In the genomic region with DNA sequence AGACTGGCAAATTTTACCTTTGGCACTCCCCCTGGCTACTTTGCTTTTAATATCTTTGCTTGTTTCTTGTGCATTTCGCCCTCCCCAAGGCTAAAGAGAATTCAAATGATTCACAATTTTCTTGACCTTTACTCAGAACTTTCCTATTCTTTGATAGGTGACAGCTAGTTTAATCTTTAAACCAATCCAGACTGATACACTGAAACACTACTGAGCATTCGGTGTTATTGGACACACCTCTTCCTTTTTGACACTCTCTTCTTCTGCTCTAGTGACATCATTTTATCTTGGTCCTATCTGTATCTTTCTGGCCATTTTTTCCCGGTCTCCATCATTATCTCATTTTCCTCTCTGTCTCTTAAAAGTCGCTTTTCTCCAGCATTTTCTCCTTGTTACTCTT, we compare ENCODE assay signal across 22 cellular contexts.
DNase-seq lines count a peak whose midpoint lies in the region; ATAC-seq, FAIRE-seq and TF ChIP-seq lines count a peak whose summit lies in the region.
"Had no signal": no experiment of that assay in that cellular context is flagged by ENCODE, and none has a peak within 500 bp of the region (broad histone marks: within the 10 kb centered on the region; RNA-seq: fewer than 3 reads in every experiment).

No MANE protein-coding gene starts in this region.

- no peaks in the 10 kb centered on the region for H3K36me3 Mint-ChIP-seq in CD8-positive, alpha-beta T cell
- H3K36me3 Mint-ChIP-seq: CD14-positive monocyte; CD4-positive, alpha-beta memory T cell; CD4-positive, CD25-positive, alpha-beta regulatory T cell had no signal

- in situ Hi-C loops in HepG2 (cut with HindIII; ENCODE audit: extremely low pct_ligation_motif_present, low pct_unique_long_range_greater_than_20kb) = no loop called here

- H4K20me1 ChIP-seq in HepG2 (ENCODE audit: insufficient read depth, low read length) (no peaks in the 10 kb centered on the region), OCI-LY7 (ENCODE audit: insufficient read depth, low read length) (no peaks in the 10 kb centered on the region)
- H4K20me1 ChIP-seq: BLaER1 had no signal

- no peak for TF ChIP-seq RAD21 in liver (IDR thresholded peaks at IDR 0.05)
- no peak for TF ChIP-seq RAD21 in HepG2 (CRISPR knock-in tag; IDR thresholded peaks at IDR 0.05)

- H3K4me3 ChIP-seq in liver (ENCODE audit: low read depth in 1 of 3, low read length in 3 of 3) (no peak overlapping the region), HepG2 (replicated peaks in 1 of 3; ENCODE audit: insufficient read depth in 1 of 3, low read depth in 2 of 3, low read length in 3 of 3) (no peak overlapping the region), OCI-LY7 (ENCODE audit: low read depth, low read length, poor library complexity, severe bottlenecking) (no peak overlapping the region), small intestine (ENCODE audit: low read depth in 1 of 2, low read length in 2 of 2) (no peak overlapping the region), testis (no peak overlapping the region)
- H3K4me3 ChIP-seq in CD8-positive, alpha-beta T cell (ENCODE audit: low read depth, low read length) = no peak overlapping the region
- H3K4me3 ChIP-seq: BLaER1 had no signal

- no peak for FAIRE-seq in HepG2 (lab: Jason Lieb, UNC)
- FAIRE-seq in small intestine (lab: Jason Lieb, UNC) = no peak
- FAIRE-seq: D721Med, G401.6, GM12891 had no signal

- H2AFZ ChIP-seq in HepG2 (ENCODE audit: low read length) = no peak overlapping the region
- 0 out of 2 replicates have a peak overlapping the region, but pooled peaks have one; percentile 46 for H2AFZ ChIP-seq in OCI-LY7 (ENCODE audit: low read length)

- H3K79me2 ChIP-seq in HepG2 (ENCODE audit: insufficient read depth, low read length) (no peaks in the 10 kb centered on the region), OCI-LY7 (ENCODE audit: insufficient read depth, low read depth, low read length) (no peaks in the 10 kb centered on the region)

- H3K4me1 ChIP-seq in liver (ENCODE audit: control insufficient read depth in 4 of 4, insufficient read depth in 4 of 4, low read length in 3 of 4) (peaks cover 0 to 26% (median 18%) of the 10 kb centered on the region in 4 donors), HepG2 (ENCODE audit: insufficient read depth, low read length) (no peaks in the 10 kb centered on the region), OCI-LY7 (ENCODE audit: insufficient read depth, low read length, poor library complexity, severe bottlenecking) (no peaks in the 10 kb centered on the region), small intestine (ENCODE audit: control insufficient read depth in 2 of 2, insufficient read depth in 1 of 2, low read depth in 1 of 2, low read length in 1 of 2) (no peaks in the 10 kb centered on the region), testis (no peaks in the 10 kb centered on the region)
- no peaks in the 10 kb centered on the region for H3K4me1 ChIP-seq in CD8-positive, alpha-beta T cell (ENCODE audit: insufficient read depth, low read length)
- H3K4me1 ChIP-seq: BE2C, BLaER1, Caco-2 had no signal

- BruUV-seq in HepG2 (replicated peaks; lab: Mats Ljungman, UMichigan) = no TSS peak
- no TSS peak for BruUV-seq in OCI-LY7 (replicated peaks; lab: Mats Ljungman, UMichigan)

- H3K9me3 ChIP-seq in liver (ENCODE audit: control insufficient read depth in 4 of 4, low read length in 3 of 4) = no peaks in the 10 kb centered on the region
- H3K9me3 ChIP-seq in HepG2 (ENCODE audit: low read length) = no peaks in the 10 kb centered on the region
- no peaks in the 10 kb centered on the region for H3K9me3 ChIP-seq in OCI-LY7 (ENCODE audit: low read length)
- no peaks in the 10 kb centered on the region for H3K9me3 ChIP-seq in small intestine (ENCODE audit: control insufficient read depth, low read depth)
- H3K9me3 ChIP-seq in testis = no peaks in the 10 kb centered on the region
- no peaks in the 10 kb centered on the region for H3K9me3 ChIP-seq in CD8-positive, alpha-beta T cell (ENCODE audit: low read length)
- H3K9me3 ChIP-seq: BE2C, BLaER1, Caco-2 had no signal

- TF ChIP-seq POLR2A in HepG2 (IDR thresholded peaks at IDR 0.05; ENCODE audit: insufficient read depth in 1 of 2, low read depth in 2 of 2, low read length in 2 of 2) (no peak), testis (IDR thresholded peaks at IDR 0.05) (no peak)

- 52% methylated on average over 4 of the region's 4 CpGs for WGBS in liver
- WGBS in HepG2 (ENCODE audit: low lambda C conversion rate) = 0% methylated on average over 4 of the region's 4 CpGs
- 41 to 61% (median 45%) methylated on average over 4 of the region's 4 CpGs for whole genome bisulfite sequencing in small intestine, 3 donors
- 71 to 83% methylated on average over 4 of the region's 4 CpGs for WGBS in testis, 2 donors

- H3K4me3 Mint-ChIP-seq in CD8-positive, alpha-beta T cell = no peak overlapping the region
- H3K4me3 Mint-ChIP-seq: CD14-positive monocyte; CD4-positive, alpha-beta memory T cell; CD4-positive, CD25-positive, alpha-beta regulatory T cell had no signal

- H3K9ac ChIP-seq in liver (ENCODE audit: low read depth in 1 of 2, low read length in 2 of 2) (no peak overlapping the region), HepG2 (ENCODE audit: insufficient read depth, low read depth, low read length) (no peak overlapping the region)
- H3K9ac ChIP-seq: BLaER1 had no signal

- H3K9me3 Mint-ChIP-seq in CD8-positive, alpha-beta T cell = no peaks in the 10 kb centered on the region
- H3K9me3 Mint-ChIP-seq: CD4-positive, CD25-positive, alpha-beta regulatory T cell had no signal

- TF ChIP-seq EP300 in HepG2 (IDR thresholded peaks at IDR 0.05; ENCODE audit: low read depth in 2 of 2, low read length in 2 of 2) (no peak), HepG2 (CRISPR knock-in tag; IDR thresholded peaks at IDR 0.05; ENCODE audit: borderline replicate concordance) (no peak)

- H3K27ac ChIP-seq in liver (ENCODE audit: low read depth in 1 of 2, low read length in 2 of 2) (no peak overlapping the region), HepG2 (ENCODE audit: extremely low read length, insufficient read depth, low read length) (no peak overlapping the region), OCI-LY7 (ENCODE audit: low read depth, low read length, poor library complexity, severe bottlenecking) (no peak overlapping the region), small intestine (ENCODE audit: low read depth in 1 of 2, low read length in 1 of 2) (no peak overlapping the region), testis (no peak overlapping the region)
- no peak overlapping the region for H3K27ac ChIP-seq in CD8-positive, alpha-beta T cell (ENCODE audit: low read depth, low read length)
- H3K27ac ChIP-seq: 22Rv1, BLaER1 had no signal

- H3K4me2 ChIP-seq in HepG2 (ENCODE audit: low read depth, low read length) = no peak overlapping the region
- H3K4me2 ChIP-seq in OCI-LY7 (ENCODE audit: low read length) = no peak overlapping the region
- H3K4me2 ChIP-seq: BLaER1 had no signal

- POLR2A ChIA-PET in HepG2 (lab: Yijun Ruan, JAX) (no interaction called here), OCI-LY7 (lab: Charles Lee) (interaction anchor here (0.6 to 1.6 kb wide), 3 partner anchors 26 to 46 kb away, joined by 5 to 7 read pairs (median 5); no protein-coding TSS in a partner anchor)
- POLR2A ChIA-PET in CD8-positive, alpha-beta T cell (lab: Charles Lee) = no interaction called here

- H3K36me3 ChIP-seq in liver (ENCODE audit: control insufficient read depth in 4 of 4, insufficient read depth in 3 of 4, low read depth in 1 of 4, low read length in 3 of 4) (no peaks in the 10 kb centered on the region), HepG2 (replicated peaks in 1 of 2; ENCODE audit: control insufficient read depth in 1 of 2, insufficient read depth in 2 of 2, low read length in 2 of 2) (no peaks in the 10 kb centered on the region), OCI-LY7 (ENCODE audit: insufficient read depth, low read length) (no peaks in the 10 kb centered on the region), small intestine (ENCODE audit: control insufficient read depth in 2 of 2, insufficient read depth in 2 of 2, low read length in 2 of 2) (no peaks in the 10 kb centered on the region), testis (ENCODE audit: low read depth, missing control alignments) (no peaks in the 10 kb centered on the region)
- H3K36me3 ChIP-seq in CD8-positive, alpha-beta T cell (ENCODE audit: insufficient read depth, low read length) = no peaks in the 10 kb centered on the region
- H3K36me3 ChIP-seq: BE2C, BLaER1 had no signal

- H3K27me3 ChIP-seq in liver (ENCODE audit: control insufficient read depth in 4 of 4, insufficient read depth in 4 of 4, low read length in 3 of 4) (peaks cover 0 to 3% (median 0%) of the 10 kb centered on the region in 4 donors), HepG2 (ENCODE audit: control insufficient read depth in 1 of 2, insufficient read depth in 2 of 2, low read length in 2 of 2) (no peaks in the 10 kb centered on the region), small intestine (ENCODE audit: control insufficient read depth in 2 of 2, insufficient read depth in 2 of 2, low read length in 2 of 2) (no peaks in the 10 kb centered on the region), testis (no peaks in the 10 kb centered on the region)
- H3K27me3 ChIP-seq in CD8-positive, alpha-beta T cell (ENCODE audit: insufficient read depth, low read length) = no peaks in the 10 kb centered on the region
- H3K27me3 ChIP-seq: BE2C, BLaER1 had no signal

- TF ChIP-seq CTCF in liver (IDR thresholded peaks at IDR 0.05; ENCODE audit: low read depth, low read length, missing input control) = no peak
- no peak for TF ChIP-seq CTCF in HepG2 (CRISPR knock-in tag; IDR thresholded peaks at IDR 0.05)
- TF ChIP-seq CTCF in OCI-LY7 (conservative IDR thresholded peaks at IDR 0.05; ENCODE audit: low read length) = no peak
- TF ChIP-seq CTCF in testis (IDR thresholded peaks at IDR 0.05) = no peak
- no peak for TF ChIP-seq CTCF in CD8-positive, alpha-beta T cell (IDR thresholded peaks at IDR 0.05)

- H3K27me3 Mint-ChIP-seq in CD8-positive, alpha-beta T cell (ENCODE audit: low read depth) = no peaks in the 10 kb centered on the region
- H3K27me3 Mint-ChIP-seq: CD4-positive, alpha-beta memory T cell; CD4-positive, CD25-positive, alpha-beta regulatory T cell had no signal

- ATAC-seq in HepG2 (no peak), left lobe of liver (peak; percentile 48), GM21786 (IDR thresholded peaks at IDR 0.05; ENCODE audit: unreplicated experiment) (no peak)
- ATAC-seq in CD8-positive, alpha-beta T cell = no peak

- H3K9me2 ChIP-seq in OCI-LY7 (ENCODE audit: insufficient read depth, low read length) = no peaks in the 10 kb centered on the region

- DNase-seq in HepG2 (ENCODE audit: low spot score) = no peak
- DNase-seq in OCI-LY7 (ENCODE audit: low spot score) = no peak
- no peak for DNase-seq in left lobe of liver (ENCODE audit: low spot score)
- peak; percentile 31 for DNase-seq in small intestine
- DNase-seq in testis = no peak
- no peak for DNase-seq in CD8-positive, alpha-beta T cell
- DNase-seq: BE2C; C1 segment of cervical spinal cord; Caco-2; Calu3; CD4-positive, alpha-beta memory T cell; CD4-positive, CD25-positive, alpha-beta regulatory T cell; DMS79 treated with DMSO at 0.1 percent for 48 hours; GF-D8 had no signal

- no peak overlapping the region for H3K27ac Mint-ChIP-seq in CD8-positive, alpha-beta T cell
- H3K27ac Mint-ChIP-seq: CD14-positive monocyte; CD4-positive, alpha-beta memory T cell; CD4-positive, CD25-positive, alpha-beta regulatory T cell had no signal

- intact Hi-C loops in HepG2 (cut with micrococcal nuclease; ENCODE audit: unreplicated experiment) (no loop called here), OCI-LY7 (cut with micrococcal nuclease; ENCODE audit: unreplicated experiment) (loop anchor here (2.0 kb wide), 1 partner anchor 44 kb away; no protein-coding TSS in a partner anchor), testis (cut with DNase I; ENCODE audit: low total_unique reads) (no loop called here)
- intact Hi-C loops in CD8-positive, alpha-beta T cell (cut with DNase I, micrococcal nuclease) = loop anchor here in 1 of 2 experiments (2.0 kb wide), 1 partner anchor 254 kb away; no protein-coding TSS in a partner anchor

- no peaks in the 10 kb centered on the region for H3K4me1 Mint-ChIP-seq in CD8-positive, alpha-beta T cell (ENCODE audit: low read depth)
- H3K4me1 Mint-ChIP-seq: CD14-positive monocyte; CD4-positive, alpha-beta memory T cell; CD4-positive, CD25-positive, alpha-beta regulatory T cell had no signal

- CTCF ChIA-PET in HepG2 (lab: Yijun Ruan, JAX; ENCODE audit: low intra/inter-chr PET ratio, low total read pairs) (no interaction called here), OCI-LY7 (lab: Charles Lee; ENCODE audit: unreplicated experiment) (no interaction called here)
- CTCF ChIA-PET in CD8-positive, alpha-beta T cell (lab: Charles Lee) = no interaction called here
